8 cellular contexts compared by ENCODE assay signal in the genomic region with DNA sequence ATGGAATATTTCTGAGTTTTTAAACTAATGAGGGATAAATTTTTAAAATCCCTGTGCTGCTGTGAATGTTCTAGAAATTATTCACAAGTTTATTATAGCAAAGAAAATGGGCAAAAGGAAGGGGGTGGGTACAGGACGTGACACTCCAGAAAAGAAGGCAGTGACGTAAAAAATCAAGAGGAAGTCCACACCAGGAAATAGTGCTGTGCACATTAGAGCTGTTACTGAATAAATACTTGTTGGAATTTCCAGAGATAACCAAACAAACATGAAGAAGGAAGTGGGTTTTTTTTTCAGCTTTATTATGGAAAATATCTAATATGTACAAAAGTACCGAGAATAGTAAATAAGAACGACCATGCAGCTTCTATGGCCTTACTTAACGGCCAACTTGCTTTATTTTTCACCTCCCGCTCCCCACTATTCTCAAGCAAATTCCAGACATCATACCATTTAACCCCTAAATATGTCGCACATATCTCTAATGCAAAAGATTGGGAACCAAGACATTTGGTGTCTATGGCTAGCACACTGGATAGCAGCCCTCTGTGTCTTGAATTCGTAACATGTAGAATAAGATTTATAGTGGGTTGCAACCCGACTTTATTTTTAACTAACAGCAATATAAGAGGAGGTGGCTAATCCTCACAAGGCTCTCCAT. TPM values are rescaled to one million over a fixed set of nuclear protein-coding genes. Genes with fewer than 3 reads are reported as not detected.
DNase-seq lines count a peak whose midpoint lies in the region; ATAC-seq, FAIRE-seq and TF ChIP-seq lines count a peak whose summit lies in the region.

No MANE protein-coding gene starts in this region.

- peak; percentile 4 for ATAC-seq in GM18508 (IDR thresholded peaks at IDR 0.05; ENCODE audit: insufficient read depth, unreplicated experiment)
- peak; percentile 7 for ATAC-seq in HG03439 (IDR thresholded peaks at IDR 0.05; ENCODE audit: unreplicated experiment)
- peak; percentile 34 to 45 (median 38) for ATAC-seq in right lobe of liver

- no peaks in the 10 kb centered on the region for H3K9me3 ChIP-seq in right lobe of liver

- no peaks in the 10 kb centered on the region for H3K27me3 ChIP-seq in right lobe of liver

- H3K4me1 ChIP-seq in right lobe of liver = peaks cover 0 to 36% (median 6%) of the 10 kb centered on the region in 4 donors

- H3K36me3 ChIP-seq in right lobe of liver = no peaks in the 10 kb centered on the region

- H3K27ac ChIP-seq in right lobe of liver = peak overlapping the region; percentile 95 to 97 (median 95)
- H3K27ac ChIP-seq in temporal lobe (ENCODE audit: low read depth, low read length) = peak overlapping the region; percentile 91

- H3K4me3 ChIP-seq in choroid plexus epithelial cell (ENCODE audit: low read depth, low read length) (peak overlapping the region; percentile 78), right lobe of liver (peak overlapping the region; percentile 61 to 78 (median 76))

- peak; percentile 46 for DNase-seq in AG08395 (ENCODE audit: low spot score)
- DNase-seq in RCC 7860 (ENCODE audit: low spot score) = peak; percentile 38
- peak; percentile 83 for DNase-seq in choroid plexus epithelial cell (ENCODE audit: low read depth)
- no peak for DNase-seq in right lobe of liver
- DNase-seq in D721Med (ENCODE audit: insufficient read length, low spot score) = no peak

- FAIRE-seq in RCC 7860 (lab: Jason Lieb, UNC) (no peak), D721Med (lab: Jason Lieb, UNC) (no peak)

- no peak for TF ChIP-seq POLR2A in right lobe of liver (IDR thresholded peaks at IDR 0.05)

- TF ChIP-seq CTCF in choroid plexus epithelial cell (conservative IDR thresholded peaks at IDR 0.05; ENCODE audit: low read depth, low read length) (no peak), right lobe of liver (IDR thresholded peaks at IDR 0.05) (no peak), D721Med (IDR thresholded peaks at IDR 0.05; ENCODE audit: insufficient read depth, missing control alignments) (no peak)

- WGBS in right lobe of liver (ENCODE audit: insufficient coverage, low coverage, low lambda C conversion rate, missing lambda C conversion rate) = 0% methylated on average over 9 of the region's 9 CpGs

- intact Hi-C loops in right lobe of liver (cut with DNase I) = no loop called here

RNA-seq across cellular contexts. Expression of gene NDUFV2, which starts 0.6 kb away (rescaled TPM):
- total RNA-seq in right lobe of liver (100 to 1,000 TPM; 164 to 236 (median 183) TPM), temporal lobe (52.9 TPM)

RNA-seq across cellular contexts. Expression of gene ANKRD12, which starts 34.7 kb away (rescaled TPM):
- total RNA-seq in right lobe of liver (10 to 100 TPM; 12.3 to 38.7 (median 21.4) TPM), temporal lobe (113 TPM)

Comparison
In these comparisons a context has a peak if more than half of its experiments do, and no peak if none do; other contexts are left out.
1. DNase-seq: peak in AG08395 (single experiment), RCC 7860 (single experiment) and choroid plexus epithelial cell (single experiment); none in right lobe of liver (0 of 3) and D721Med (single experiment).
2. Peak in every context shown above with its lines, with median percentiles within 50 percentile points of each other: ATAC-seq.